ENCODE assay signal across 20 cellular contexts in the genomic region with DNA sequence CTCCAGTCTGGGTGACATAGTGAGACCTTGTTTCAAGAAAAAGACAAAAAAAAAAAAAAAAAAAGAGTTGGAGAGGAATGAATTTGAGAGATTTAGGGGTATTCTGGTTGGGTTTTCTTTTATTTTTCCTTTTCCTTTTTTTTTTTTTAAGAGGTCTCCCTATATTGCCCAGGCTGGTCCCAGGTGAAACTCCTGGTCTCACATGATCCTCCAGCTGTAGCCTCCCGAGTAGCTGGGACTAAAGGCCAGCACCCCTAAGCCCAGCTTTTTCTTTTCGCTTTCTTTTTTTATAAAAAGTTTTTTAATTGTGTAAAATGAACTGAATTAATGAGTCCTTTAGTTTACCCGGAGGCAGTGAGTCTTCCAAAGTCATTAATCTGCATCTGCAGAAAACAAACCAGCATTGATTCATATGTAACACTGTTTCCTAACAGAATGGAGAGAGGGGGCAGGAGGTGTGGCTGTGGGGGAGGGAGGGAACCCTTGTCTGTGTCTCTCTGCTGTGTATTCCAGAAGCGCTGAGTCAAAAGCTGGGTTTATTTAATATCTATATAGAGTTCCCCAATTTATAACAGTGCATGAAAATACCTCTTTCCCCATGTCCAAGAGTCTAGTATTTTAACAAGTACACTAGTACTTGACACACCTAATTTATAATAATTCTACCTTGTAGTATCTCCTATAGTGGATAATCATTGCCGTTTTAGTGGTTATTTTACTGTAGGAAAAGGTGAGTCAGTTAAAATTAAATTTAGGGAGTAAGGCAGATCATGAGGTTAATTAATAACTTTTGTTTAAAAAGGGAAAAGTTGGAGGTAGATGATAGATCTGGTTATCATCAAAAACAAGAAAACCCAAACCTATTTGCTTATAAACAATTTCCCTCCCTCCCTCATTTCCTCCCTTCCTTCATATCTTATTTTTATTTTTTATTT. TPM values are rescaled to one million over a fixed set of nuclear protein-coding genes. Genes with fewer than 3 reads are reported as not detected.
"Had no signal": no experiment of that assay in that cellular context is flagged by ENCODE, and none has a peak within 500 bp of the region (broad histone marks: within the 10 kb centered on the region; RNA-seq: fewer than 3 reads in every experiment).

No MANE protein-coding gene starts in this region.

- H3K9me3 Mint-ChIP-seq: activated CD4-positive, alpha-beta T cell treated with anti-CD3 and anti-CD28 coated beads, Interleukin-2, amount 10 ng/mL, durations not matched to agents 24 days and 14 days; activated naive CD4-positive, alpha-beta T cell treated with anti-CD3 and anti-CD28 coated beads, Interleukin-2, amount 50 U/mL, for 24 hours; activated T-helper 2 cell treated with anti-CD3 and anti-CD28 coated beads, Interferon-gamma antibody, Interleukin-2, Interleukin-4, amounts not matched to agents 10 μg/mL and 5 μg/mL and 100 μg/mL, durations not matched to agents 14 hours and 24 hours and 36 hours; central memory CD8-positive, alpha-beta T cell had no signal

- H3K36me3 Mint-ChIP-seq: activated naive CD4-positive, alpha-beta T cell treated with anti-CD3 and anti-CD28 coated beads, Interleukin-2, amount 50 U/mL, for 24 hours; brain had no signal

- H3K4me3 Mint-ChIP-seq: activated CD4-positive, alpha-beta T cell treated with anti-CD3 and anti-CD28 coated beads, Interleukin-2, amount 10 ng/mL, durations not matched to agents 24 days and 14 days; activated naive CD4-positive, alpha-beta T cell treated with anti-CD3 and anti-CD28 coated beads, Interleukin-2, amount 50 U/mL, for 24 hours; brain; central memory CD8-positive, alpha-beta T cell had no signal

- H3K27me3 ChIP-seq: hepatocyte, vagina had no signal

- H3K9me3 ChIP-seq: vagina had no signal

- H3K4me3 ChIP-seq: hepatocyte, smooth muscle cell, tibial nerve, vagina had no signal

- H3K36me3 ChIP-seq: tibial nerve, vagina had no signal

- H3K27ac ChIP-seq: epithelial cell of prostate, hepatocyte, tibial nerve, vagina, VCaP had no signal

- DNase-seq: activated CD4-positive, alpha-beta T cell treated with anti-CD3 and anti-CD28 coated beads, Interleukin-2, amount 10 ng/mL, durations not matched to agents 24 days and 14 days; amygdala; cortex of kidney; effector CD8-positive, alpha-beta T cell; left ventricle myocardium superior; right cardiac atrium; T-helper 1 cell had no signal

- H3K4me1 ChIP-seq: vagina had no signal

- H3K27ac Mint-ChIP-seq: activated CD4-positive, alpha-beta T cell treated with anti-CD3 and anti-CD28 coated beads, Interleukin-2, amount 10 ng/mL, durations not matched to agents 24 days and 14 days; activated naive CD4-positive, alpha-beta T cell treated with anti-CD3 and anti-CD28 coated beads, Interleukin-2, amount 50 U/mL, for 24 hours; activated T-helper 2 cell treated with anti-CD3 and anti-CD28 coated beads, Interferon-gamma antibody, Interleukin-2, Interleukin-4, amounts not matched to agents 10 μg/mL and 5 μg/mL and 100 μg/mL, durations not matched to agents 14 hours and 24 hours and 36 hours; brain had no signal

- ATAC-seq: left ventricle myocardium superior, right cardiac atrium had no signal

RNA-seq across cellular contexts. Expression of a gene that starts 2.6 kb away (rescaled TPM):
- total RNA-seq: activated CD4-positive, alpha-beta T cell treated with anti-CD3 and anti-CD28 coated beads, Interleukin-2, amount 10 ng/mL, durations not matched to agents 24 days and 14 days; activated T-helper 2 cell treated with anti-CD3 and anti-CD28 coated beads, Interferon-gamma antibody, Interleukin-2, Interleukin-4, amounts not matched to agents 10 μg/mL and 5 μg/mL and 100 μg/mL, durations not matched to agents 14 hours and 24 hours and 36 hours; left ventricle myocardium superior; posterior vena cava; tibial nerve; vagina had no signal
- polyA plus RNA-seq: keratinocyte, right cardiac atrium had no signal

RNA-seq across cellular contexts. Expression of a gene that starts 23.7 kb away (rescaled TPM):
- total RNA-seq: activated CD4-positive, alpha-beta T cell treated with anti-CD3 and anti-CD28 coated beads, Interleukin-2, amount 10 ng/mL, durations not matched to agents 24 days and 14 days; activated CD8-positive, alpha-beta memory T cell treated with anti-CD3 and anti-CD28 coated beads for 36 hours; activated T-helper 2 cell treated with anti-CD3 and anti-CD28 coated beads, Interferon-gamma antibody, Interleukin-2, Interleukin-4, amounts not matched to agents 10 μg/mL and 5 μg/mL and 100 μg/mL, durations not matched to agents 14 hours and 24 hours and 36 hours; hepatocyte; left ventricle myocardium superior; posterior vena cava; right cardiac atrium; tibial nerve; vagina had no signal
- polyA plus RNA-seq: hepatocyte, keratinocyte, right cardiac atrium had no signal
